12 cellular contexts compared by ENCODE assay signal in genomic region chr19:18402433-18403248, GRCh38. TPM values are rescaled to one million over a fixed set of nuclear protein-coding genes. Genes with fewer than 3 reads are reported as not detected.
DNase-seq lines count a peak whose midpoint lies in the region; ATAC-seq, FAIRE-seq and TF ChIP-seq lines count a peak whose summit lies in the region.
"Not testable (repeated sequence)": the region's sequence is repeated elsewhere in the genome, so short reads cannot be mapped to it uniquely, and the experiment has no call there.
"Had no signal": no experiment of that assay in that cellular context is flagged by ENCODE, and none has a peak within 500 bp of the region (broad histone marks: within the 10 kb centered on the region; RNA-seq: fewer than 3 reads in every experiment).

No MANE protein-coding gene starts in this region.

- POLR2A ChIA-PET in GM12878 (lab: Charles Lee) = interaction anchor here (1.4 to 3.0 kb wide), 2 partner anchors 28 to 122 kb away, joined by 5 to 20 read pairs; partner anchors contain the start of gene JUND

- not testable (repeated sequence) for H3K4me3 ChIP-seq in Loucy (ENCODE audit: low read length, poor library complexity, severe bottlenecking); Peyer's patch; GM12878; hepatocyte; upper lobe of right lung
- H3K4me3 ChIP-seq in mucosa of rectum (ENCODE audit: low read length in 2 of 2) (peak overlapping the region in 1 of 2 donors; percentile 13), smooth muscle cell (peak overlapping the region; percentile 8)

- SMC1A ChIA-PET in GM12878 (lab: Charles Lee; ENCODE audit: uncharacterized antibody, unreplicated experiment) = interaction anchor here (0.8 to 1.2 kb wide), 2 partner anchors 9 to 10 kb away, joined by 3 to 4 read pairs; no protein-coding TSS in a partner anchor

- not testable (repeated sequence) for TF ChIP-seq RAD21 in GM12878 (IDR thresholded peaks at IDR 0.05; ENCODE audit: insufficient read depth, low read depth, low read length)

- not testable (repeated sequence) for BruUV-seq in GM12878 (replicated peaks; lab: Mats Ljungman, UMichigan)

- H3K27ac ChIP-seq in Peyer's patch (peak overlapping the region; percentile 34 to 65 (median 51)), hepatocyte (peak overlapping the region; percentile 90), mucosa of rectum (ENCODE audit: low read depth in 2 of 2, low read length in 2 of 2) (peak overlapping the region; percentile 77 to 88), upper lobe of right lung (peak overlapping the region; percentile 6)
- not testable (repeated sequence) for H3K27ac ChIP-seq in GM12878 (ENCODE audit: control insufficient read depth, insufficient read depth); smooth muscle cell (ENCODE audit: low read depth)

- TF ChIP-seq CTCF in Loucy (conservative IDR thresholded peaks at IDR 0.05; ENCODE audit: low read length); Peyer's patch (IDR thresholded peaks at IDR 0.05); GM12878 (IDR thresholded peaks at IDR 0.05 in 2 of 3, conservative IDR thresholded peaks at IDR 0.05 in 1 of 3; ENCODE audit: control insufficient read depth in 2 of 3, extremely low read depth in 1 of 3, insufficient read depth in 1 of 3, low read depth in 3 of 3, low read length in 3 of 3); hepatocyte (IDR thresholded peaks at IDR 0.05; ENCODE audit: poor library complexity); smooth muscle cell (IDR thresholded peaks at IDR 0.05; ENCODE audit: borderline replicate concordance, insufficient read depth, poor library complexity, severe bottlenecking); upper lobe of right lung (IDR thresholded peaks at IDR 0.05): not testable (repeated sequence)

- H3K9me3 ChIP-seq in Loucy (ENCODE audit: insufficient read depth, low read depth, low read length); Peyer's patch; GM12878 (replicated peaks; ENCODE audit: control insufficient read depth, insufficient read depth, low read length); hepatocyte (ENCODE audit: low read depth); mucosa of rectum (ENCODE audit: control insufficient read depth in 2 of 2, low read length in 2 of 2); smooth muscle cell (replicated peaks; ENCODE audit: low read depth); upper lobe of right lung: not testable (repeated sequence)

- not testable (repeated sequence) for H3K27me3 ChIP-seq in Loucy (ENCODE audit: insufficient read depth, low read length, poor library complexity, severe bottlenecking); Peyer's patch; GM12878 (replicated peaks in 1 of 2; ENCODE audit: control insufficient read depth in 2 of 2, insufficient read depth in 2 of 2, low read length in 1 of 2); hepatocyte; mucosa of rectum (ENCODE audit: control insufficient read depth in 2 of 2, insufficient read depth in 2 of 2, low read length in 2 of 2); smooth muscle cell (ENCODE audit: low read depth); upper lobe of right lung

- not testable (repeated sequence) for TF ChIP-seq EP300 in GM12878 (IDR thresholded peaks at IDR 0.05; ENCODE audit: borderline replicate concordance in 1 of 2, control insufficient read depth in 1 of 2, low read depth in 2 of 2, low read length in 2 of 2)

- not testable (repeated sequence) for FAIRE-seq in GM12878 (lab: Jason Lieb, UNC)

- WGBS in GM12878 (ENCODE audit: insufficient coverage, insufficient replicate concordance, low lambda C conversion rate, missing lambda C conversion rate) = 63% methylated on average over 18 of the region's 18 CpGs
- 59% methylated on average over 18 of the region's 18 CpGs for WGBS in hepatocyte (ENCODE audit: low lambda C conversion rate, missing lambda C conversion rate)
- 86% methylated on average over 18 of the region's 18 CpGs for WGBS in smooth muscle cell (ENCODE audit: low lambda C conversion rate)

- H3K79me2 ChIP-seq in Loucy (ENCODE audit: insufficient read depth, low read length); GM12878 (ENCODE audit: control insufficient read depth, insufficient read depth, low read length); hepatocyte; smooth muscle cell (ENCODE audit: low read depth): not testable (repeated sequence)

- in situ Hi-C loops in Caki2 (cut with HindIII; ENCODE audit: low pct_unique_long_range_greater_than_20kb, low sequenced_read_pairs); GM12878 (cut with MboI): not testable (repeated sequence)

- CTCF ChIA-PET in GM12878 (lab: Yijun Ruan, JAX) = interaction anchor here (2.3 to 5.8 kb wide), 2 partner anchors 8 to 12 kb away, joined by 22 to 67 read pairs; no protein-coding TSS in a partner anchor

- H3K4me1 ChIP-seq in Loucy (ENCODE audit: insufficient read depth, low read length, poor library complexity, severe bottlenecking); smooth muscle cell (ENCODE audit: low read depth): not testable (repeated sequence)
- H3K4me1 ChIP-seq in Peyer's patch = peaks cover 0 to 26% (median 4%) of the 10 kb centered on the region in 4 donors
- peaks cover 15% of the 10 kb centered on the region for H3K4me1 ChIP-seq in GM12878 (ENCODE audit: control insufficient read depth, insufficient read depth, low read length)
- H3K4me1 ChIP-seq in hepatocyte (ENCODE audit: insufficient read depth) = peaks cover 15% of the 10 kb centered on the region
- H3K4me1 ChIP-seq in mucosa of rectum (ENCODE audit: control insufficient read depth in 2 of 2, insufficient read depth in 2 of 2, low read length in 2 of 2) = peaks cover 9 to 13% of the 10 kb centered on the region in 2 donors
- peaks cover 11% of the 10 kb centered on the region for H3K4me1 ChIP-seq in upper lobe of right lung

- H3F3A ChIP-seq in Loucy (ENCODE audit: low read depth); smooth muscle cell (ENCODE audit: low read depth): not testable (repeated sequence)

- TF ChIP-seq POLR2A in Peyer's patch (IDR thresholded peaks at IDR 0.05); GM12878 (IDR thresholded peaks at IDR 0.05; ENCODE audit: low read depth, low read length): not testable (repeated sequence)

- peak overlapping the region; percentile 51 for H3K9ac ChIP-seq in Loucy (ENCODE audit: low read depth, low read length, poor library complexity, severe bottlenecking)
- H3K9ac ChIP-seq in GM12878 (ENCODE audit: control insufficient read depth, insufficient read depth, low read length); smooth muscle cell (ENCODE audit: low read depth): not testable (repeated sequence)
- peak overlapping the region; percentile 24 to 58 for H3K9ac ChIP-seq in mucosa of rectum (ENCODE audit: low read depth in 1 of 2, low read length in 2 of 2)

- intact Hi-C loops in GM12878 (cut with micrococcal nuclease; ENCODE audit: unreplicated experiment); upper lobe of right lung (cut with DNase I): not testable (repeated sequence)

- H3K36me3 ChIP-seq in Loucy (ENCODE audit: insufficient read depth, low read length); Peyer's patch; GM12878 (ENCODE audit: control insufficient read depth in 2 of 2, insufficient read depth in 2 of 2, low read length in 1 of 2); hepatocyte (replicated peaks; ENCODE audit: insufficient read depth, low read depth); mucosa of rectum (ENCODE audit: control insufficient read depth in 2 of 2, insufficient read depth in 2 of 2, low read length in 2 of 2); smooth muscle cell (ENCODE audit: low read depth); upper lobe of right lung: not testable (repeated sequence)

- RAD21 ChIA-PET in GM12878 (lab: Charles Lee; ENCODE audit: unreplicated experiment) = interaction anchor here (0.7 to 1.8 kb wide), 5 partner anchors 13 to 123 kb away, joined by 3 to 9 read pairs (median 4); no protein-coding TSS in a partner anchor

- not testable (repeated sequence) for ATAC-seq in GM12878, upper lobe of right lung

- not testable (repeated sequence) for H2AFZ ChIP-seq in Loucy (ENCODE audit: low read length); hepatocyte; smooth muscle cell (ENCODE audit: low read depth)
- peak overlapping the region; percentile 4; the same call in 1 of the 2 replicates for H2AFZ ChIP-seq in GM12878 (ENCODE audit: control insufficient read depth, low read depth, low read length)

- not testable (repeated sequence) for H3K9me2 ChIP-seq in Loucy (replicated peaks; ENCODE audit: low read depth, low read length); hepatocyte (replicated peaks; ENCODE audit: insufficient read depth)

- H3K4me2 ChIP-seq in Loucy (ENCODE audit: low read depth, low read length, poor library complexity, severe bottlenecking) (peak overlapping the region; percentile 51), hepatocyte (peak overlapping the region; percentile 69)
- H3K4me2 ChIP-seq in GM12878 (ENCODE audit: control insufficient read depth, insufficient read depth); smooth muscle cell: not testable (repeated sequence)

- DNase-seq in Caki2 (ENCODE audit: low read depth) = peak; percentile 73
- DNase-seq in Peyer's patch; GM12878 (ENCODE audit: low read depth, low spot score); hepatocyte (ENCODE audit: low spot score); smooth muscle cell (lab: John Stamatoyannopoulos, UW; ENCODE audit: unreplicated experiment); upper lobe of right lung: not testable (repeated sequence)

- not testable (repeated sequence) for H4K20me1 ChIP-seq in Loucy (ENCODE audit: insufficient read depth, low read length, poor library complexity, severe bottlenecking); GM12878 (ENCODE audit: control insufficient read depth, insufficient read depth); hepatocyte (ENCODE audit: insufficient read depth, poor library complexity, severe bottlenecking); smooth muscle cell (ENCODE audit: low read depth)

RNA-seq across cellular contexts. Expression of gene LRRC25, which starts 5.2 kb away (rescaled TPM):
- not detected in 2 replicates for total RNA-seq in Caki2 (2014; rRNA removed; shearing (Covaris generic); ENCODE audit: low replicate concordance)
- total RNA-seq in Peyer's patch = 1 to 10 TPM; 2.5 to 4.2 (median 3.6) TPM
- 14.5 and 19.3 TPM in 2 replicates for total RNA-seq in GM12878 (2013; cell fraction: nucleolus; rRNA removed)
- 2.5 and 2.9 TPM in 2 replicates for total RNA-seq in GM12878 (2014; rRNA removed)
- 1.1 TPM in 2 replicates for total RNA-seq in GM12878 (2014; rRNA removed; fragmentation: Illumina TruSeq; extraction: Trizol)
- total RNA-seq in GM12878 (2021) = 2.7 TPM in 2 replicates
- polyA plus RNA-seq in GM12878 (2011; ENCODE audit: low read depth) = 1.6 TPM
- 0.19 and 0.38 TPM in 2 replicates for polyA plus RNA-seq in GM12878 (2011; rRNA removed)
- polyA plus RNA-seq in GM12878 (2011; cell fraction: cytosol; rRNA removed) = 0.55 and 0.87 TPM in 2 replicates
- polyA plus RNA-seq in GM12878 (2011; cell fraction: nucleus; rRNA removed) = 0.24 and 0.42 TPM in 2 replicates
- polyA plus RNA-seq in GM12878 (2012) = 4.1 and 4.9 TPM in 2 replicates
- polyA plus RNA-seq in GM12878 (2014; fragmentation: Illumina TruSeq; extraction: Trizol) = 1.00 and 1.3 TPM in 2 replicates
- polyA plus RNA-seq in GM12878 (2014; fragmentation: Nextera tagmentation; extraction: Ambion mirVana) = under 1 TPM; 0.50 to 0.53 TPM
- polyA plus RNA-seq in GM12878 (2014; rRNA removed) = 2.1 and 2.7 TPM in 2 replicates
- polyA plus RNA-seq in GM12878 (2016; fragmentation: Nextera tagmentation; extraction: Ambion mirVana) = 1 to 10 TPM; 1.2 to 1.6 TPM
- polyA minus RNA-seq in GM12878 (2011; rRNA and poly(A)+ RNA removed) = 0.44 and 1.1 TPM in 2 replicates
- polyA minus RNA-seq in GM12878 (2011; cell fraction: cytosol; rRNA and poly(A)+ RNA removed) = 0.67 TPM in 1 of 2 replicates, not detected in the other
- polyA minus RNA-seq in GM12878 (2011; cell fraction: nucleus; rRNA and poly(A)+ RNA removed) = 0.73 and 0.86 TPM in 2 replicates
- total RNA-seq in hepatocyte = 0.16 TPM in 1 of 2 replicates, not detected in the other
- polyA plus RNA-seq in hepatocyte = 0.36 and 1.5 TPM in 2 replicates
- total RNA-seq in smooth muscle cell = 0.67 TPM in 1 of 2 replicates, not detected in the other
- 0.34 TPM in 1 of 2 replicates, not detected in the other for polyA plus RNA-seq in smooth muscle cell
- 22.7 TPM for total RNA-seq in upper lobe of right lung
- total RNA-seq: activated naive CD8-positive, alpha-beta T cell treated with anti-CD3 and anti-CD28 coated beads for 36 hours; HT1080; SJSA1 had no signal

RNA-seq across cellular contexts. Expression of gene SSBP4, which starts 16.6 kb away (rescaled TPM):
- 87.5 and 106 TPM in 2 replicates for total RNA-seq in Caki2 (2014; rRNA removed; shearing (Covaris generic); ENCODE audit: low replicate concordance)
- total RNA-seq in Peyer's patch = 10 to 100 TPM; 34.0 to 85.8 (median 39.9) TPM
- 40.3 and 49.5 TPM in 2 replicates for total RNA-seq in GM12878 (2013; cell fraction: nucleolus; rRNA removed)
- 91.4 and 122 TPM in 2 replicates for total RNA-seq in GM12878 (2014; rRNA removed)
- 32.9 and 39.5 TPM in 2 replicates for total RNA-seq in GM12878 (2014; rRNA removed; fragmentation: Illumina TruSeq; extraction: Trizol)
- total RNA-seq in GM12878 (2021) = 131 and 150 TPM in 2 replicates
- 12.2 TPM for polyA plus RNA-seq in GM12878 (2011; ENCODE audit: low read depth)
- polyA plus RNA-seq in GM12878 (2011; rRNA removed) = 11.5 and 19.0 TPM in 2 replicates
- 23.2 and 39.7 TPM in 2 replicates for polyA plus RNA-seq in GM12878 (2011; cell fraction: cytosol; rRNA removed)
- polyA plus RNA-seq in GM12878 (2011; cell fraction: nucleus; rRNA removed) = 104 and 142 TPM in 2 replicates
- polyA plus RNA-seq in GM12878 (2012) = 52.3 and 55.4 TPM in 2 replicates
- 7.1 and 22.5 TPM in 2 replicates for polyA plus RNA-seq in GM12878 (2014; fragmentation: Illumina TruSeq; extraction: Trizol)
- polyA plus RNA-seq in GM12878 (2014; fragmentation: Nextera tagmentation; extraction: Ambion mirVana) = 1 to 10 TPM in 1 of 2 experiments, under 1 TPM in 1; 0.37 to 6.6 TPM
- 98.3 and 119 TPM in 2 replicates for polyA plus RNA-seq in GM12878 (2014; rRNA removed)
- polyA plus RNA-seq in GM12878 (2016; fragmentation: Nextera tagmentation; extraction: Ambion mirVana) = 10 to 100 TPM; 38.3 to 58.5 TPM
- polyA minus RNA-seq in GM12878 (2011; rRNA and poly(A)+ RNA removed) = 4.2 and 21.6 TPM in 2 replicates
- 20.1 and 26.7 TPM in 2 replicates for polyA minus RNA-seq in GM12878 (2011; cell fraction: cytosol; rRNA and poly(A)+ RNA removed)
- 23.2 and 48.4 TPM in 2 replicates for polyA minus RNA-seq in GM12878 (2011; cell fraction: nucleus; rRNA and poly(A)+ RNA removed)
- total RNA-seq in hepatocyte = 55.8 and 72.6 TPM in 2 replicates
- 156 and 169 TPM in 2 replicates for polyA plus RNA-seq in hepatocyte
- 36.0 and 44.1 TPM in 2 replicates for total RNA-seq in smooth muscle cell
- polyA plus RNA-seq in smooth muscle cell = 124 and 133 TPM in 2 replicates
- total RNA-seq in upper lobe of right lung = 57.3 TPM

RNA-seq across cellular contexts. Expression of gene GDF15, which starts 16.7 kb away (rescaled TPM):
- total RNA-seq in Caki2 (2014; rRNA removed; shearing (Covaris generic); ENCODE audit: low replicate concordance) = 349 and 410 TPM in 2 replicates
- total RNA-seq in Peyer's patch = 10 to 100 TPM in 1 of 4 donors, 1 to 10 TPM in 3; 6.8 to 11.6 (median 9.0) TPM
- 4.5 and 5.8 TPM in 2 replicates for total RNA-seq in GM12878 (2013; cell fraction: nucleolus; rRNA removed)
- total RNA-seq in GM12878 (2014; rRNA removed) = 1.4 and 1.8 TPM in 2 replicates
- total RNA-seq in GM12878 (2014; rRNA removed; fragmentation: Illumina TruSeq; extraction: Trizol) = 0.31 and 0.60 TPM in 2 replicates
- total RNA-seq in GM12878 (2021) = 1.6 and 2.2 TPM in 2 replicates
- 0.97 TPM for polyA plus RNA-seq in GM12878 (2011; ENCODE audit: low read depth)
- polyA plus RNA-seq in GM12878 (2011; rRNA removed) = 0.22 and 0.46 TPM in 2 replicates
- 2.1 and 2.2 TPM in 2 replicates for polyA plus RNA-seq in GM12878 (2011; cell fraction: cytosol; rRNA removed)
- polyA plus RNA-seq in GM12878 (2011; cell fraction: nucleus; rRNA removed) = 3.2 and 4.0 TPM in 2 replicates
- polyA plus RNA-seq in GM12878 (2012) = 3.5 and 6.0 TPM in 2 replicates
- polyA plus RNA-seq in GM12878 (2014; fragmentation: Illumina TruSeq; extraction: Trizol) = 0.29 and 0.92 TPM in 2 replicates
- under 1 TPM in 1 of 2 experiments, not detected in 1; 0.11 TPM for polyA plus RNA-seq in GM12878 (2014; fragmentation: Nextera tagmentation; extraction: Ambion mirVana)
- 1.4 and 1.6 TPM in 2 replicates for polyA plus RNA-seq in GM12878 (2014; rRNA removed)
- polyA plus RNA-seq in GM12878 (2016; fragmentation: Nextera tagmentation; extraction: Ambion mirVana) = 1 to 10 TPM; 2.8 to 3.6 TPM
- 1.6 TPM in 1 of 2 replicates, not detected in the other for polyA minus RNA-seq in GM12878 (2011; rRNA and poly(A)+ RNA removed)
- 2.8 and 7.8 TPM in 2 replicates for polyA minus RNA-seq in GM12878 (2011; cell fraction: cytosol; rRNA and poly(A)+ RNA removed)
- polyA minus RNA-seq in GM12878 (2011; cell fraction: nucleus; rRNA and poly(A)+ RNA removed) = 1.6 and 2.2 TPM in 2 replicates
- total RNA-seq in hepatocyte = 106 and 123 TPM in 2 replicates
- polyA plus RNA-seq in hepatocyte = 175 and 185 TPM in 2 replicates
- total RNA-seq in smooth muscle cell = 18.8 and 30.9 TPM in 2 replicates
- polyA plus RNA-seq in smooth muscle cell = 40.4 and 42.8 TPM in 2 replicates
- total RNA-seq in upper lobe of right lung = 105 TPM
- total RNA-seq: activated naive CD8-positive, alpha-beta T cell treated with anti-CD3 and anti-CD28 coated beads for 36 hours had no signal
- polyA plus RNA-seq: naive thymus-derived CD4-positive, alpha-beta T cell had no signal

RNA-seq across cellular contexts. Expression of gene ISYNA1, which starts 35.3 kb away (rescaled TPM):
- total RNA-seq in Caki2 (2014; rRNA removed; shearing (Covaris generic); ENCODE audit: low replicate concordance) = 118 and 155 TPM in 2 replicates
- 10 to 100 TPM in 3 of 4 donors, 1 to 10 TPM in 1; 5.3 to 26.4 (median 14.0) TPM for total RNA-seq in Peyer's patch
- total RNA-seq in GM12878 (2013; cell fraction: nucleolus; rRNA removed) = 8.2 and 8.9 TPM in 2 replicates
- 9.9 and 12.3 TPM in 2 replicates for total RNA-seq in GM12878 (2014; rRNA removed)
- 4.9 and 5.3 TPM in 2 replicates for total RNA-seq in GM12878 (2014; rRNA removed; fragmentation: Illumina TruSeq; extraction: Trizol)
- 37.0 and 38.8 TPM in 2 replicates for total RNA-seq in GM12878 (2021)
- 12.5 TPM for polyA plus RNA-seq in GM12878 (2011; ENCODE audit: low read depth)
- 0.78 and 1.9 TPM in 2 replicates for polyA plus RNA-seq in GM12878 (2011; rRNA removed)
- 2.0 and 3.0 TPM in 2 replicates for polyA plus RNA-seq in GM12878 (2011; cell fraction: cytosol; rRNA removed)
- polyA plus RNA-seq in GM12878 (2011; cell fraction: nucleus; rRNA removed) = 19.2 and 23.0 TPM in 2 replicates
- 23.2 and 24.0 TPM in 2 replicates for polyA plus RNA-seq in GM12878 (2012)
- polyA plus RNA-seq in GM12878 (2014; fragmentation: Illumina TruSeq; extraction: Trizol) = 2.5 and 3.8 TPM in 2 replicates
- 1 to 10 TPM; 2.8 to 6.3 TPM for polyA plus RNA-seq in GM12878 (2014; fragmentation: Nextera tagmentation; extraction: Ambion mirVana)
- polyA plus RNA-seq in GM12878 (2014; rRNA removed) = 33.0 and 37.8 TPM in 2 replicates
- 10 to 100 TPM; 12.0 to 12.5 TPM for polyA plus RNA-seq in GM12878 (2016; fragmentation: Nextera tagmentation; extraction: Ambion mirVana)
- 0.59 and 2.4 TPM in 2 replicates for polyA minus RNA-seq in GM12878 (2011; rRNA and poly(A)+ RNA removed)
- polyA minus RNA-seq in GM12878 (2011; cell fraction: cytosol; rRNA and poly(A)+ RNA removed) = 1.1 and 5.1 TPM in 2 replicates
- 2.3 and 5.6 TPM in 2 replicates for polyA minus RNA-seq in GM12878 (2011; cell fraction: nucleus; rRNA and poly(A)+ RNA removed)
- total RNA-seq in hepatocyte = 51.5 and 54.9 TPM in 2 replicates
- 144 and 188 TPM in 2 replicates for polyA plus RNA-seq in hepatocyte
- 16.4 and 60.1 TPM in 2 replicates for total RNA-seq in smooth muscle cell
- 56.9 and 89.5 TPM in 2 replicates for polyA plus RNA-seq in smooth muscle cell
- 34.6 TPM for total RNA-seq in upper lobe of right lung
